In genomic region chr4:151894246-151894645, GRCh38 we compare ENCODE assay signal across 17 cellular contexts.
A peak's percentile ranks its signal among the peaks of the same experiment; 100 is the strongest.
DNase-seq lines count a peak whose midpoint lies in the region; ATAC-seq and TF ChIP-seq lines count a peak whose summit lies in the region.
"Had no signal": no experiment of that assay in that cellular context is flagged by ENCODE, and none has a peak within 500 bp of the region (broad histone marks: within the 10 kb centered on the region; RNA-seq: fewer than 3 reads in every experiment).

No MANE protein-coding gene starts in this region.

- CTCF ChIA-PET in HEK293 (lab: Yijun Ruan, JAX), result no interaction called here

- intact Hi-C loops in colonic mucosa (cut with DNase I), result no loop called here

- H3K23ac ChIP-seq in trophoblast cell (ENCODE audit: low read length), result no peak overlapping the region

- H3K27me3 ChIP-seq in GM23338 (ENCODE audit: insufficient read depth) (no peaks in the 10 kb centered on the region), trophoblast cell (ENCODE audit: insufficient read depth, low read length) (no peaks in the 10 kb centered on the region), colonic mucosa (no peaks in the 10 kb centered on the region)
- H3K27me3 ChIP-seq: BE2C, BLaER1 had no signal

- H2BK120ac ChIP-seq in trophoblast cell (ENCODE audit: insufficient read depth, low read length, poor library complexity), result no peak overlapping the region

- H2BK12ac ChIP-seq in trophoblast cell (ENCODE audit: low read length), result no peak overlapping the region

- H3F3A ChIP-seq in GM23338 (replicated peaks; ENCODE audit: low read depth), result no peaks in the 10 kb centered on the region

- H3K4me1 ChIP-seq in GM23338 (ENCODE audit: insufficient read depth), result no peaks in the 10 kb centered on the region
- no peaks in the 10 kb centered on the region for H3K4me1 ChIP-seq in HEK293 (ENCODE audit: control insufficient read depth, insufficient read depth, low read length)
- peaks cover 2 to 7% of the 10 kb centered on the region in 2 experiments for H3K4me1 ChIP-seq in trophoblast cell (ENCODE audit: control insufficient read depth in 1 of 2, insufficient read depth in 2 of 2, low read length in 2 of 2)
- no peaks in the 10 kb centered on the region for H3K4me1 ChIP-seq in colonic mucosa
- H3K4me1 ChIP-seq: BE2C, BLaER1 had no signal

- no peaks in the 10 kb centered on the region for H3K36me3 Mint-ChIP-seq in GM23338 (ENCODE audit: low read depth)
- H3K36me3 Mint-ChIP-seq: CD14-positive monocyte; CD4-positive, alpha-beta memory T cell; CD4-positive, CD25-positive, alpha-beta regulatory T cell had no signal

- no peak for ATAC-seq in GM23338
- no peak for ATAC-seq in GM18498 (IDR thresholded peaks at IDR 0.05; ENCODE audit: unreplicated experiment)

- no peak overlapping the region for H3K18ac ChIP-seq in trophoblast cell (ENCODE audit: low read length)

- no peaks in the 10 kb centered on the region; the same call in 2 of the 3 replicates for H3K4me1 Mint-ChIP-seq in GM23338
- H3K4me1 Mint-ChIP-seq: CD8-positive, alpha-beta memory T cell had no signal

- H3K4me3 Mint-ChIP-seq in GM23338, result no peak overlapping the region
- H3K4me3 Mint-ChIP-seq: CD14-positive monocyte; CD4-positive, alpha-beta memory T cell; CD4-positive, CD25-positive, alpha-beta regulatory T cell; CD8-positive, alpha-beta memory T cell had no signal

- H4K91ac ChIP-seq in trophoblast cell (ENCODE audit: low read depth, low read length), result no peak overlapping the region

- H4K8ac ChIP-seq in trophoblast cell (ENCODE audit: low read depth, low read length), result no peak overlapping the region

- H3K4ac ChIP-seq in trophoblast cell (ENCODE audit: low read depth, low read length), result no peak overlapping the region

- H3K79me1 ChIP-seq in trophoblast cell (ENCODE audit: low read length), result no peaks in the 10 kb centered on the region

- peaks cover 7% of the 10 kb centered on the region for H3K27me3 Mint-ChIP-seq in GM23338 (ENCODE audit: insufficient read depth, low read depth, poor library complexity)
- H3K27me3 Mint-ChIP-seq: CD4-positive, alpha-beta memory T cell; CD4-positive, CD25-positive, alpha-beta regulatory T cell; CD8-positive, alpha-beta memory T cell had no signal

- no peak overlapping the region for H3K27ac ChIP-seq in GM23338 (ENCODE audit: low read depth)
- no peak overlapping the region for H3K27ac ChIP-seq in HEK293 (ENCODE audit: extremely low read depth, low read depth, low read length)
- H3K27ac ChIP-seq in trophoblast cell (ENCODE audit: low read depth, low read length), result no peak overlapping the region
- no peak overlapping the region for H3K27ac ChIP-seq in colonic mucosa
- H3K27ac ChIP-seq: BLaER1 had no signal

- H2BK5ac ChIP-seq in trophoblast cell (ENCODE audit: low read depth, low read length, poor library complexity), result no peak overlapping the region

- H3K36me3 ChIP-seq in GM23338 (ENCODE audit: insufficient read depth) (no peaks in the 10 kb centered on the region), HEK293 (ENCODE audit: control insufficient read depth in 2 of 2, insufficient read depth in 1 of 2, low read length in 2 of 2) (no peaks in the 10 kb centered on the region), trophoblast cell (ENCODE audit: control insufficient read depth in 1 of 2, insufficient read depth in 2 of 2, low read length in 2 of 2) (no peaks in the 10 kb centered on the region), colonic mucosa (no peaks in the 10 kb centered on the region)
- H3K36me3 ChIP-seq: BE2C, BLaER1 had no signal

- POLR2A ChIA-PET in HEK293 (lab: Yijun Ruan, JAX), result no interaction called here

- TF ChIP-seq CTCF in GM23338 (conservative IDR thresholded peaks at IDR 0.05; ENCODE audit: low read depth in 2 of 2), result no peak
- no peak for TF ChIP-seq CTCF in HEK293 (tag by site-specific recombination; IDR thresholded peaks at IDR 0.05)
- TF ChIP-seq CTCF in colonic mucosa (IDR thresholded peaks at IDR 0.05), result no peak

- H3K9me3 Mint-ChIP-seq in GM23338, result no peaks in the 10 kb centered on the region
- H3K9me3 Mint-ChIP-seq: CD8-positive, alpha-beta memory T cell had no signal

- H2AFZ ChIP-seq in GM23338 (peak overlapping the region; percentile 23; the same call in 1 of the 2 replicates), trophoblast cell (ENCODE audit: insufficient read depth, low read length, poor library complexity) (no peak overlapping the region)

- H3K9ac ChIP-seq in trophoblast cell (ENCODE audit: low read length) (no peak overlapping the region), colonic mucosa (ENCODE audit: low read depth in 2 of 2, low read length in 2 of 2) (no peak overlapping the region)
- H3K9ac ChIP-seq: BLaER1 had no signal

- no peak overlapping the region for H3K27ac Mint-ChIP-seq in GM23338
- H3K27ac Mint-ChIP-seq: CD14-positive monocyte; CD4-positive, alpha-beta memory T cell; CD4-positive, CD25-positive, alpha-beta regulatory T cell had no signal

- H3K79me2 ChIP-seq in GM23338 (replicated peaks; ENCODE audit: insufficient read depth) (no peaks in the 10 kb centered on the region), trophoblast cell (ENCODE audit: control insufficient read depth, insufficient read depth, low read length, poor library complexity) (no peaks in the 10 kb centered on the region)

- H3K4me3 ChIP-seq in GM23338 (no peak overlapping the region), HEK293 (ENCODE audit: low read depth, low read length) (no peak overlapping the region), trophoblast cell (ENCODE audit: low read depth, low read length) (no peak overlapping the region), colonic mucosa (no peak overlapping the region)
- H3K4me3 ChIP-seq: BLaER1 had no signal

- H2AK5ac ChIP-seq in trophoblast cell (ENCODE audit: low read length), result no peak overlapping the region

- H3K9me2 ChIP-seq in GM23338 (ENCODE audit: insufficient read depth), result peaks cover 27% of the 10 kb centered on the region

- DNase-seq in GM23338 (ENCODE audit: low spot score) (no peak), trophoblast cell (peak; percentile 86 to 96), colonic mucosa (no peak)
- DNase-seq: 8988T; ACHN; BE2C; C1 segment of cervical spinal cord; CD4-positive, alpha-beta memory T cell; CD4-positive, CD25-positive, alpha-beta regulatory T cell; CD8-positive, alpha-beta memory T cell; COR-L47; DMS79 treated with DMSO at 0.1 percent for 48 hours; GF-D8 had no signal

- H3K9me3 ChIP-seq in HEK293 (ENCODE audit: control insufficient read depth, insufficient read depth, low read depth, low read length) (no peaks in the 10 kb centered on the region), trophoblast cell (ENCODE audit: insufficient read depth, low read depth, low read length) (no peaks in the 10 kb centered on the region), colonic mucosa (no peaks in the 10 kb centered on the region)
- H3K9me3 ChIP-seq: BE2C had no signal

- H4K20me1 ChIP-seq in GM23338 (replicated peaks; ENCODE audit: insufficient read depth), result no peaks in the 10 kb centered on the region
- H4K20me1 ChIP-seq: BLaER1 had no signal

- H4K12ac ChIP-seq in trophoblast cell (ENCODE audit: low read depth, low read length), result no peak overlapping the region

- H3K14ac ChIP-seq in trophoblast cell (ENCODE audit: low read length), result no peak overlapping the region

- no CpG with 5 or more reads among the region's 3 CpGs for WGBS in trophoblast cell (ENCODE audit: extremely low coverage, insufficient coverage, insufficient read length)

- H3K4me2 ChIP-seq in GM23338 (no peak overlapping the region), trophoblast cell (ENCODE audit: low read length) (no peak overlapping the region)
- H3K4me2 ChIP-seq: BLaER1 had no signal

TF ChIP-seq in GM23338, 12 proteins besides CTCF, POLR2A, EP300 and RAD21:
- TF ChIP-seq JUNB (IDR thresholded peaks at IDR 0.05; ENCODE audit: unreplicated experiment) (no peak), EZH2 (IDR thresholded peaks at IDR 0.05; ENCODE audit: low read depth, unreplicated experiment) (no peak), ZNF114 (CRISPR knock-in tag; IDR thresholded peaks at IDR 0.05) (no peak), EZH2phosphoT487 (IDR thresholded peaks at IDR 0.05; ENCODE audit: unreplicated experiment) (no peak), POLR2AphosphoS5 (IDR thresholded peaks at IDR 0.05; ENCODE audit: low read depth) (no peak), CREB1 (CRISPR knock-in tag; IDR thresholded peaks at IDR 0.05; ENCODE audit: low read depth) (no peak)
- TF ChIP-seq, protein P1, sequence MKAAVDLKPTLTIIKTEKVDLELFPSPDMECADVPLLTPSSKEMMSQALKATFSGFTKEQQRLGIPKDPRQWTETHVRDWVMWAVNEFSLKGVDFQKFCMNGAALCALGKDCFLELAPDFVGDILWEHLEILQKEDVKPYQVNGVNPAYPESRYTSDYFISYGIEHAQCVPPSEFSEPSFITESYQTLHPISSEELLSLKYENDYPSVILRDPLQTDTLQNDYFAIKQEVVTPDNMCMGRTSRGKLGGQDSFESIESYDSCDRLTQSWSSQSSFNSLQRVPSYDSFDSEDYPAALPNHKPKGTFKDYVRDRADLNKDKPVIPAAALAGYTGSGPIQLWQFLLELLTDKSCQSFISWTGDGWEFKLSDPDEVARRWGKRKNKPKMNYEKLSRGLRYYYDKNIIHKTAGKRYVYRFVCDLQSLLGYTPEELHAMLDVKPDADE (IDR thresholded peaks at IDR 0.05), result no peak

TF ChIP-seq in HEK293, 187 proteins besides CTCF, POLR2A, EP300 and RAD21:
- TF ChIP-seq ZNF426 (tag by site-specific recombination; IDR thresholded peaks at IDR 0.05), result no peak
- TF ChIP-seq ZNF513 (tag by site-specific recombination; IDR thresholded peaks at IDR 0.05), result peak; percentile 54; the same call in 1 of the 2 replicates
- no peak for TF ChIP-seq OVOL3 (tag by site-specific recombination; IDR thresholded peaks at IDR 0.05)

Comparison
In these comparisons a context has a peak if more than half of its experiments do, and no peak if none do; other contexts are left out.
1. DNase-seq: peak in trophoblast cell (2 of 2); none in GM23338 (single experiment) and colonic mucosa (single experiment).